In the genomic region with DNA sequence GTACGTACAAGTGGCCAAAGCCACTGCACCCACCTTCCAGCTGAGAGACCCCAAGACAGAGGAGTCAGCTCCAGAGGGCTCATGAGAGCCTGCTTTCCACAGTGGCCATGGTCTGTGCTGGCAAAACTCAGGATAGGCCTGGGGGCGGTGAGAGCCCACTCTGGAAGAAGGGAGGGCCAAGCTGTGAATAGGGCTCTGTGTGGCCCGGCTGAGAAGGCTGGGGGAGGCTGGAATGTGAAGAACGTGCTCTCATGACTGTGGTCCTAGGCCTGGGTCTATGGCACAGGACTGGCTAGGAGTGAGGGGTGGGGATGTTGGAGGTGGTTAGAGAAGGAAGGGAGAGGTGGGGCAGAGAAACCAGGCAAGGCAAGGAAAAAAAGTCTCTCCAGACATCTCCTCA, we compare ENCODE assay signal across 32 cellular contexts.
"Had no signal": no experiment of that assay in that cellular context is flagged by ENCODE, and none has a peak within 500 bp of the region (broad histone marks: within the 10 kb centered on the region; RNA-seq: fewer than 3 reads in every experiment).

No MANE protein-coding gene starts in this region.

- H3K9me3 ChIP-seq: ascending aorta, MG63 had no signal

- H3K36me3 ChIP-seq: ascending aorta, cardiac muscle cell, MG63, WERI-Rb-1 had no signal

- DNase-seq: activated CD4-positive, alpha-beta memory T cell treated with anti-CD3 and anti-CD28 coated beads, Interleukin-2, amount 10 ng/mL, durations not matched to agents 7 days and 5 days; activated CD4-positive, alpha-beta T cell treated with anti-CD3 and anti-CD28 coated beads for 1 hour; activated CD4-positive, alpha-beta T cell treated with anti-CD3 and anti-CD28 coated beads for 48 hours; activated CD4-positive, CD25-positive, alpha-beta regulatory T cell; activated CD8-positive, alpha-beta memory T cell treated with anti-CD3 and anti-CD28 coated beads for 24 hours; activated CD8-positive, alpha-beta memory T cell treated with anti-CD3 and anti-CD28 coated beads, Interleukin-2, amount 10 ng/mL, durations not matched to agents 7 days and 5 days; activated CD8-positive, alpha-beta memory T cell treated with anti-CD3 and anti-CD28 coated beads, Interleukin-2, amount 50 U/mL, for 48 hours; activated effector memory CD4-positive, alpha-beta T cell treated with Interleukin-2 at 50 U/mL for 16 hours; activated naive CD4-positive, alpha-beta T cell treated with anti-CD3 and anti-CD28 coated beads, Interleukin-2, amount 10 ng/mL, durations not matched to agents 7 days and 5 days; activated naive CD8-positive, alpha-beta T cell treated with anti-CD3 and anti-CD28 coated beads for 36 hours; activated T-cell treated with anti-CD3 and anti-CD28 coated beads, Interleukin-2, amount 50 U/mL, for 48 hours; amniotic stem cell; Kasumi-1; KG1; MG63; NCI-H1048; NCI-H1105 treated with DMSO at 0.1 percent for 48 hours; NCI-H1436; NCI-H1694 treated with DMSO at 0.1 percent for 48 hours; NCI-H2029; NCI-H345; NCI-H524 treated with DMSO at 0.1 percent for 48 hours; RPMI8226; SHP77 treated with DMSO at 0.1 percent for 48 hours; SW 1271; T-helper 1 cell; T-helper 2 cell; T-helper 9 cell; WERI-Rb-1 had no signal

- H3K27me3 ChIP-seq: ascending aorta, cardiac muscle cell, MG63 had no signal

- H3K27ac Mint-ChIP-seq: activated CD4-positive, alpha-beta memory T cell treated with anti-CD3 and anti-CD28 coated beads, Interleukin-2, amount 10 ng/mL, durations not matched to agents 7 days and 5 days; activated CD8-positive, alpha-beta memory T cell treated with anti-CD3 and anti-CD28 coated beads, Interleukin-2, amount 10 ng/mL, durations not matched to agents 7 days and 5 days; activated naive CD4-positive, alpha-beta T cell treated with anti-CD3 and anti-CD28 coated beads, Interleukin-2, amount 10 ng/mL, durations not matched to agents 7 days and 5 days; activated naive CD8-positive, alpha-beta T cell treated with anti-CD3 and anti-CD28 coated beads for 36 hours had no signal

- H3K4me1 ChIP-seq: ascending aorta had no signal

- H3K4me1 Mint-ChIP-seq: activated CD4-positive, alpha-beta memory T cell treated with anti-CD3 and anti-CD28 coated beads, Interleukin-2, amount 10 ng/mL, durations not matched to agents 7 days and 5 days; activated CD8-positive, alpha-beta memory T cell treated with anti-CD3 and anti-CD28 coated beads, Interleukin-2, amount 10 ng/mL, durations not matched to agents 7 days and 5 days; activated naive CD4-positive, alpha-beta T cell treated with anti-CD3 and anti-CD28 coated beads, Interleukin-2, amount 10 ng/mL, durations not matched to agents 7 days and 5 days; activated naive CD8-positive, alpha-beta T cell treated with anti-CD3 and anti-CD28 coated beads for 36 hours had no signal

- H3K36me3 Mint-ChIP-seq: activated CD8-positive, alpha-beta memory T cell treated with anti-CD3 and anti-CD28 coated beads, Interleukin-2, amount 10 ng/mL, durations not matched to agents 7 days and 5 days; activated naive CD4-positive, alpha-beta T cell treated with anti-CD3 and anti-CD28 coated beads, Interleukin-2, amount 10 ng/mL, durations not matched to agents 7 days and 5 days; activated naive CD8-positive, alpha-beta T cell treated with anti-CD3 and anti-CD28 coated beads for 36 hours had no signal

- ATAC-seq: activated CD8-positive, alpha-beta memory T cell treated with anti-CD3 and anti-CD28 coated beads, Interleukin-2, amount 10 ng/mL, durations not matched to agents 7 days and 5 days; Panc1 had no signal

- H3K27me3 Mint-ChIP-seq: activated CD8-positive, alpha-beta memory T cell treated with anti-CD3 and anti-CD28 coated beads, Interleukin-2, amount 10 ng/mL, durations not matched to agents 7 days and 5 days; activated naive CD4-positive, alpha-beta T cell treated with anti-CD3 and anti-CD28 coated beads, Interleukin-2, amount 10 ng/mL, durations not matched to agents 7 days and 5 days had no signal

- H3K4me3 Mint-ChIP-seq: activated CD4-positive, alpha-beta memory T cell treated with anti-CD3 and anti-CD28 coated beads, Interleukin-2, amount 10 ng/mL, durations not matched to agents 7 days and 5 days; activated CD8-positive, alpha-beta memory T cell treated with anti-CD3 and anti-CD28 coated beads, Interleukin-2, amount 10 ng/mL, durations not matched to agents 7 days and 5 days; activated naive CD4-positive, alpha-beta T cell treated with anti-CD3 and anti-CD28 coated beads, Interleukin-2, amount 10 ng/mL, durations not matched to agents 7 days and 5 days; activated naive CD8-positive, alpha-beta T cell treated with anti-CD3 and anti-CD28 coated beads for 36 hours had no signal

- H3K27ac ChIP-seq: ascending aorta, cardiac muscle cell, WERI-Rb-1 had no signal

- H3K4me3 ChIP-seq: ascending aorta, cardiac muscle cell, MG63 had no signal

- H3K9me3 Mint-ChIP-seq: activated naive CD4-positive, alpha-beta T cell treated with anti-CD3 and anti-CD28 coated beads, Interleukin-2, amount 10 ng/mL, durations not matched to agents 7 days and 5 days; activated naive CD8-positive, alpha-beta T cell treated with anti-CD3 and anti-CD28 coated beads for 36 hours had no signal
